Comparison of ENCODE assay signal across 19 cellular contexts in genomic region chr5:132470596-132470995, GRCh38. TPM values are rescaled to one million over a fixed set of nuclear protein-coding genes. Genes with fewer than 3 reads are reported as not detected.
DNase-seq lines count a peak whose midpoint lies in the region; ATAC-seq, FAIRE-seq and TF ChIP-seq lines count a peak whose summit lies in the region.
"Had no signal": no experiment of that assay in that cellular context is flagged by ENCODE, and none has a peak within 500 bp of the region (broad histone marks: within the 10 kb centered on the region; RNA-seq: fewer than 3 reads in every experiment).

No MANE protein-coding gene starts in this region.

- H3K4me3 Mint-ChIP-seq in CD8-positive, alpha-beta T cell = no peak overlapping the region
- H3K4me3 Mint-ChIP-seq in GM23338 (no peak overlapping the region), progenitor cell of endocrine pancreas (ENCODE audit: low read depth) (no peak overlapping the region)
- H3K4me3 Mint-ChIP-seq: activated naive CD8-positive, alpha-beta T cell had no signal

- no peaks in the 10 kb centered on the region for H3K9me3 ChIP-seq in CD8-positive, alpha-beta T cell (ENCODE audit: low read length)
- H3K9me3 ChIP-seq in GM12878 (replicated peaks; ENCODE audit: control insufficient read depth, insufficient read depth, low read length) (no peaks in the 10 kb centered on the region), osteoblast (ENCODE audit: low read depth, low read length) (no peaks in the 10 kb centered on the region)
- H3K9me3 ChIP-seq: gastrocnemius medialis had no signal

- WGBS in GM12878 (ENCODE audit: insufficient coverage, insufficient replicate concordance, low lambda C conversion rate, missing lambda C conversion rate) = 53% methylated on average over 1 of the region's 1 CpG

- peak overlapping the region; percentile 90 for H3K27ac Mint-ChIP-seq in CD8-positive, alpha-beta T cell
- H3K27ac Mint-ChIP-seq in GM23338 (no peak overlapping the region), progenitor cell of endocrine pancreas (no peak overlapping the region)

- peaks cover 93% of the 10 kb centered on the region for H3K4me1 Mint-ChIP-seq in CD8-positive, alpha-beta T cell (ENCODE audit: low read depth)
- H3K4me1 Mint-ChIP-seq in GM23338 (peaks cover 23% of the 10 kb centered on the region), progenitor cell of endocrine pancreas (ENCODE audit: low read depth) (peaks cover under 1% of the 10 kb centered on the region)

- TF ChIP-seq CTCF in CD8-positive, alpha-beta T cell (IDR thresholded peaks at IDR 0.05) = no peak
- TF ChIP-seq CTCF in GM12878 (IDR thresholded peaks at IDR 0.05 in 2 of 3, conservative IDR thresholded peaks at IDR 0.05 in 1 of 3; ENCODE audit: control insufficient read depth in 2 of 3, extremely low read depth in 1 of 3, insufficient read depth in 1 of 3, low read depth in 3 of 3, low read length in 3 of 3) = no peak
- no peak for TF ChIP-seq CTCF in osteoblast (IDR thresholded peaks at IDR 0.05; ENCODE audit: extremely low read depth, low read depth, low read length)
- no peak for TF ChIP-seq CTCF in GM23338 (conservative IDR thresholded peaks at IDR 0.05; ENCODE audit: low read depth in 2 of 2)
- no peak for TF ChIP-seq CTCF in progenitor cell of endocrine pancreas (IDR thresholded peaks at IDR 0.05; ENCODE audit: unreplicated experiment)

- DNase-seq in NCI-H2029 treated with DMSO at 0.1 percent for 48 hours (lab: John Stamatoyannopoulos, UW) (peak; percentile 56), NCI-H2029 (lab: John Stamatoyannopoulos, UW) (no peak), GM12878 (ENCODE audit: low read depth, low spot score) (no peak), osteoblast (ENCODE audit: insufficient read length, low spot score, missing footprints) (no peak), GM23338 (ENCODE audit: low spot score) (no peak), progenitor cell of endocrine pancreas (ENCODE audit: low spot score, unreplicated experiment) (no peak), hypothalamus (lab: John Stamatoyannopoulos, UW) (no peak)
- DNase-seq in CD8-positive, alpha-beta T cell = no peak
- DNase-seq: activated CD4-positive, CD25-positive, alpha-beta regulatory T cell; islet precursor cell; NCI-H1092; NCI-H446; PC-9; stimulated activated CD4-positive, alpha-beta T cell treated with anti-CD3 and anti-CD28 coated beads, Interleukin-4, amount 100 ng/mL, for 1 hour; SW 1271 had no signal

- RAD21 ChIA-PET in GM12878 (lab: Charles Lee; ENCODE audit: unreplicated experiment) = interaction anchor here (1.2 to 2.7 kb wide), 4 partner anchors 10 to 47 kb away, joined by 4 to 9 read pairs (median 6); partner anchors contain the start of gene IRF1

- no peaks in the 10 kb centered on the region for H3F3A ChIP-seq in GM23338 (replicated peaks; ENCODE audit: low read depth)

- no peak for ATAC-seq in CD8-positive, alpha-beta T cell
- ATAC-seq in GM12878 = no peak
- no peak for ATAC-seq in GM23338
- ATAC-seq: gastrocnemius medialis had no signal

- in situ Hi-C loops in GM12878 (cut with MboI) = loop anchor here (5.0 kb wide), 1 partner anchor 48 kb away; no protein-coding TSS in a partner anchor

- no TSS peak for BruUV-seq in GM12878 (replicated peaks; lab: Mats Ljungman, UMichigan)

- POLR2A ChIA-PET in CD8-positive, alpha-beta T cell (lab: Charles Lee) = interaction anchor here (1.0 to 21.8 kb wide), 7 partner anchors 10 to 59 kb away, joined by 3 to 391 read pairs (median 25); partner anchors contain the start of gene IRF1
- POLR2A ChIA-PET in GM12878 (lab: Charles Lee) = interaction anchor here (1.1 to 16.7 kb wide), 7 partner anchors 10 to 55 kb away, joined by 3 to 178 read pairs (median 6); partner anchors contain the start of gene IRF1

- H4K20me1 ChIP-seq in GM12878 (ENCODE audit: control insufficient read depth, insufficient read depth) = no peaks in the 10 kb centered on the region
- H4K20me1 ChIP-seq in osteoblast (ENCODE audit: insufficient read depth, low read length) = no peaks in the 10 kb centered on the region
- H4K20me1 ChIP-seq in GM23338 (replicated peaks; ENCODE audit: insufficient read depth) = no peaks in the 10 kb centered on the region

- intact Hi-C loops in CD8-positive, alpha-beta T cell (cut with DNase I, micrococcal nuclease) = no loop called here
- intact Hi-C loops in GM12878 (cut with micrococcal nuclease; ENCODE audit: unreplicated experiment) = no loop called here

- H3K4me1 ChIP-seq in CD8-positive, alpha-beta T cell (ENCODE audit: insufficient read depth, low read length) = peaks cover 90% of the 10 kb centered on the region
- peaks cover 54% of the 10 kb centered on the region for H3K4me1 ChIP-seq in GM12878 (ENCODE audit: control insufficient read depth, insufficient read depth, low read length)
- peaks cover 62% of the 10 kb centered on the region for H3K4me1 ChIP-seq in osteoblast (ENCODE audit: insufficient read depth, low read length)
- H3K4me1 ChIP-seq in GM23338 (ENCODE audit: insufficient read depth) = peaks cover 7% of the 10 kb centered on the region

- no peak overlapping the region for H3K27ac ChIP-seq in CD8-positive, alpha-beta T cell (ENCODE audit: low read depth, low read length)
- no peak overlapping the region for H3K27ac ChIP-seq in GM12878 (ENCODE audit: control insufficient read depth, insufficient read depth)
- H3K27ac ChIP-seq in osteoblast (ENCODE audit: low read depth, low read length) = peak overlapping the region; percentile 1
- H3K27ac ChIP-seq in GM23338 (ENCODE audit: low read depth) = no peak overlapping the region
- H3K27ac ChIP-seq: 22Rv1, gastrocnemius medialis, PC-9 had no signal

- no peak overlapping the region for H3K9ac ChIP-seq in GM12878 (ENCODE audit: control insufficient read depth, insufficient read depth, low read length)

- no peaks in the 10 kb centered on the region for H3K36me3 ChIP-seq in CD8-positive, alpha-beta T cell (ENCODE audit: insufficient read depth, low read length)
- H3K36me3 ChIP-seq in GM12878 (ENCODE audit: control insufficient read depth in 2 of 2, insufficient read depth in 2 of 2, low read length in 1 of 2) (peaks cover 0 to 6% of the 10 kb centered on the region in 2 experiments), osteoblast (ENCODE audit: insufficient read depth, low read length) (no peaks in the 10 kb centered on the region), GM23338 (ENCODE audit: insufficient read depth) (no peaks in the 10 kb centered on the region)
- H3K36me3 ChIP-seq: gastrocnemius medialis had no signal

- H2AFZ ChIP-seq in GM12878 (ENCODE audit: control insufficient read depth, low read depth, low read length) = no peak overlapping the region
- no peak overlapping the region for H2AFZ ChIP-seq in osteoblast (ENCODE audit: low read length)
- H2AFZ ChIP-seq in GM23338 = no peak overlapping the region
- H2AFZ ChIP-seq: PC-9 had no signal

- H3K9me3 Mint-ChIP-seq in CD8-positive, alpha-beta T cell = no peaks in the 10 kb centered on the region
- peaks cover 8% of the 10 kb centered on the region; the same call in 2 of the 3 replicates for H3K9me3 Mint-ChIP-seq in GM23338
- peaks cover 5% of the 10 kb centered on the region for H3K9me3 Mint-ChIP-seq in progenitor cell of endocrine pancreas (ENCODE audit: low read depth)

- H3K27me3 ChIP-seq in CD8-positive, alpha-beta T cell (ENCODE audit: insufficient read depth, low read length) = no peaks in the 10 kb centered on the region
- H3K27me3 ChIP-seq in GM12878 (replicated peaks in 1 of 2; ENCODE audit: control insufficient read depth in 2 of 2, insufficient read depth in 2 of 2, low read length in 1 of 2) (no peaks in the 10 kb centered on the region), osteoblast (ENCODE audit: insufficient read depth, low read length) (no peaks in the 10 kb centered on the region), GM23338 (ENCODE audit: insufficient read depth) (no peaks in the 10 kb centered on the region)
- H3K27me3 ChIP-seq: gastrocnemius medialis had no signal

- TF ChIP-seq RAD21 in GM12878 (IDR thresholded peaks at IDR 0.05; ENCODE audit: insufficient read depth, low read depth, low read length) = no peak

- no peaks in the 10 kb centered on the region for H3K9me2 ChIP-seq in GM23338 (ENCODE audit: insufficient read depth)

- H3K79me2 ChIP-seq in GM12878 (ENCODE audit: control insufficient read depth, insufficient read depth, low read length) = peaks cover 4% of the 10 kb centered on the region
- no peaks in the 10 kb centered on the region for H3K79me2 ChIP-seq in osteoblast (ENCODE audit: insufficient read depth, low read length)
- no peaks in the 10 kb centered on the region for H3K79me2 ChIP-seq in GM23338 (replicated peaks; ENCODE audit: insufficient read depth)

- H3K4me2 ChIP-seq in GM12878 (ENCODE audit: control insufficient read depth, insufficient read depth) (no peak overlapping the region), osteoblast (ENCODE audit: insufficient read depth, low read length) (no peak overlapping the region), GM23338 (no peak overlapping the region)
- H3K4me2 ChIP-seq: PC-9 had no signal

- no peak for FAIRE-seq in GM12878 (lab: Jason Lieb, UNC)
- FAIRE-seq: G401.6 had no signal

- no peak for TF ChIP-seq EP300 in GM12878 (IDR thresholded peaks at IDR 0.05; ENCODE audit: borderline replicate concordance in 1 of 2, control insufficient read depth in 1 of 2, low read depth in 2 of 2, low read length in 2 of 2)

- no peak overlapping the region for H3K4me3 ChIP-seq in CD8-positive, alpha-beta T cell (ENCODE audit: low read depth, low read length)
- H3K4me3 ChIP-seq in GM12878 (no peak overlapping the region), osteoblast (ENCODE audit: insufficient read depth, low read length) (no peak overlapping the region), GM23338 (no peak overlapping the region)
- H3K4me3 ChIP-seq: gastrocnemius medialis, PC-9 had no signal

- H3K27me3 Mint-ChIP-seq in CD8-positive, alpha-beta T cell (ENCODE audit: low read depth) = no peaks in the 10 kb centered on the region
- H3K27me3 Mint-ChIP-seq in GM23338 (ENCODE audit: insufficient read depth, low read depth, poor library complexity) = peaks cover 8% of the 10 kb centered on the region
- no peaks in the 10 kb centered on the region for H3K27me3 Mint-ChIP-seq in progenitor cell of endocrine pancreas
- H3K27me3 Mint-ChIP-seq: activated naive CD8-positive, alpha-beta T cell had no signal

- CTCF ChIA-PET in CD8-positive, alpha-beta T cell (lab: Charles Lee) = interaction anchor here (1.1 to 14.4 kb wide), 11 partner anchors 14 to 91 kb away, joined by 3 to 120 read pairs (median 7); partner anchors contain the start of gene IRF1
- CTCF ChIA-PET in GM12878 (lab: Yijun Ruan, JAX) = interaction anchor here (0.9 to 12.8 kb wide), 6 partner anchors 11 to 84 kb away, joined by 3 to 139 read pairs (median 8); no protein-coding TSS in a partner anchor

- H3K36me3 Mint-ChIP-seq in CD8-positive, alpha-beta T cell = peaks cover 24% of the 10 kb centered on the region
- H3K36me3 Mint-ChIP-seq in GM23338 (ENCODE audit: low read depth) = peaks cover 5% of the 10 kb centered on the region; the same call in 2 of the 3 replicates
- no peaks in the 10 kb centered on the region for H3K36me3 Mint-ChIP-seq in progenitor cell of endocrine pancreas (ENCODE audit: insufficient read depth)

- SMC1A ChIA-PET in GM12878 (lab: Charles Lee; ENCODE audit: uncharacterized antibody, unreplicated experiment) = interaction anchor here (0.6 to 15.9 kb wide), 10 partner anchors 8 to 102 kb away, joined by 3 to 300 read pairs (median 8); no protein-coding TSS in a partner anchor

- peak; percentile 34; the same call in 1 of the 2 replicates for TF ChIP-seq POLR2A in GM12878 (IDR thresholded peaks at IDR 0.05; ENCODE audit: low read depth, low read length)

RNA-seq across cellular contexts. Expression of gene IRF1, which starts 20.0 kb away (rescaled TPM):
- total RNA-seq in CD8-positive, alpha-beta T cell = 1,000 to 10,000 TPM; 1,214 to 1,250 TPM
- total RNA-seq in GM12878 (2013; cell fraction: nucleolus; rRNA removed) = 216 and 219 TPM in 2 replicates
- 29.9 and 30.5 TPM in 2 replicates for total RNA-seq in GM12878 (2014; rRNA removed)
- 41.9 and 45.3 TPM in 2 replicates for total RNA-seq in GM12878 (2014; rRNA removed; fragmentation: Illumina TruSeq; extraction: Trizol)
- 68.0 and 74.1 TPM in 2 replicates for total RNA-seq in GM12878 (2021)
- polyA plus RNA-seq in GM12878 (2011; ENCODE audit: low read depth) = 19.0 TPM
- 37.5 and 50.7 TPM in 2 replicates for polyA plus RNA-seq in GM12878 (2011; rRNA removed)
- 60.7 and 77.3 TPM in 2 replicates for polyA plus RNA-seq in GM12878 (2011; cell fraction: cytosol; rRNA removed)
- polyA plus RNA-seq in GM12878 (2011; cell fraction: nucleus; rRNA removed) = 156 and 160 TPM in 2 replicates
- polyA plus RNA-seq in GM12878 (2012) = 32.8 and 47.6 TPM in 2 replicates
- polyA plus RNA-seq in GM12878 (2014; fragmentation: Illumina TruSeq; extraction: Trizol) = 45.9 and 48.6 TPM in 2 replicates
- polyA plus RNA-seq in GM12878 (2014; fragmentation: Nextera tagmentation; extraction: Ambion mirVana) = 10 to 100 TPM in 1 of 2 experiments, 1 to 10 TPM in 1; 6.9 to 14.0 TPM
- polyA plus RNA-seq in GM12878 (2014; rRNA removed) = 55.9 and 56.1 TPM in 2 replicates
- 10 to 100 TPM; 62.1 to 65.0 TPM for polyA plus RNA-seq in GM12878 (2016; fragmentation: Nextera tagmentation; extraction: Ambion mirVana)
- 171 and 202 TPM in 2 replicates for polyA minus RNA-seq in GM12878 (2011; rRNA and poly(A)+ RNA removed)
- 47.0 and 51.0 TPM in 2 replicates for polyA minus RNA-seq in GM12878 (2011; cell fraction: cytosol; rRNA and poly(A)+ RNA removed)
- polyA minus RNA-seq in GM12878 (2011; cell fraction: nucleus; rRNA and poly(A)+ RNA removed) = 234 and 331 TPM in 2 replicates
- 19.7 and 22.1 TPM in 2 replicates for total RNA-seq in osteoblast
- total RNA-seq in GM23338 (2014; rRNA removed; shearing (Covaris generic)) = 6.4 and 6.9 TPM in 2 replicates
- 8.6 and 9.1 TPM in 2 replicates for polyA plus RNA-seq in GM23338 (2016; fragmentation: Nextera tagmentation; extraction: Ambion mirVana)
- 2.3 and 4.1 TPM in 2 replicates for total RNA-seq in progenitor cell of endocrine pancreas

Comparison
In these comparisons a context has a peak if more than half of its experiments do, and no peak if none do; other contexts are left out.
1. RNA of gene IRF1, which starts 20.0 kb away (total RNA-seq): 1,214 to 1,250 TPM in CD8-positive, alpha-beta T cell; 29.9 to 219 TPM in GM12878, 19.7 to 22.1 TPM in osteoblast, 6.4 to 6.9 TPM in GM23338 and 2.3 to 4.1 TPM in progenitor cell of endocrine pancreas; every median in the first group is over 4 times any median in the second.